28 cellular contexts compared by ENCODE assay signal in the genomic region with DNA sequence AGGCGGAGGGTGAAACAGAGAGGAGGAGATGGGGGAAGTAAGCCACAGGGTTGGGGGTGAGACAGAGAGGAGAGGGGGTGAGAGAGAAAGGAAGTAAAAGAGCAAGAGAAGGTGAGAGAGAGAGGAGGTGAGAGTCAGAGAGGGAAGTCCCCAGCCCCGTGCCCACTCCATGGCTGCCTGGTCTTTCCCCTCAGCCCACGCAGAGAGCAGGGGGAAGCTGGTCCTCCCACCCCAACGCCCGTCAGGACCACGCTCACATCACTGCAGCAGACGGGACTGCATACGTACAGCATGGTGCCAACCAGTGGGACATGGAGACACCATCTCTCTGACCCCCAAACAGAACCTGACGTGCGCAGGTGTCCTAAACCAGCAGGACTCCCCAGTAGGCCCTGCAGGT. TPM values are rescaled to one million over a fixed set of nuclear protein-coding genes. Genes with fewer than 3 reads are reported as not detected.
DNase-seq lines count a peak whose midpoint lies in the region; ATAC-seq and TF ChIP-seq lines count a peak whose summit lies in the region.
"Had no signal": no experiment of that assay in that cellular context is flagged by ENCODE, and none has a peak within 500 bp of the region (broad histone marks: within the 10 kb centered on the region; RNA-seq: fewer than 3 reads in every experiment).

No MANE protein-coding gene starts in this region.

- H3K4me3 Mint-ChIP-seq in activated B cell treated with CpG ODN at 0.5 μM for 24 hours: no peak overlapping the region
- H3K4me3 Mint-ChIP-seq in natural killer cell: no peak overlapping the region
- H3K4me3 Mint-ChIP-seq in endothelial cell (ENCODE audit: unreplicated experiment): no peak overlapping the region
- H3K4me3 Mint-ChIP-seq: activated naive CD8-positive, alpha-beta T cell treated with anti-CD3 and anti-CD28 coated beads, Interleukin-2, amount 10 ng/mL, durations not matched to agents 7 days and 5 days; activated T-helper 1 cell treated with anti-CD3 and anti-CD28 coated beads, Interleukin-12 subunit alpha, Interleukin-12 subunit beta, Interleukin-2, Interleukin-4 antibody, amounts not matched to agents 30 ng/mL and 10 ng/mL and 1 ng/mL, durations not matched to agents 14 hours and 24 hours and 36 hours; H9; stimulated activated naive CD8-positive, alpha-beta T cell treated with anti-CD3 and anti-CD28 coated beads, Interleukin-15, Interleukin-2, amounts not matched to agents 100 ng/mL and 50 ng/mL, for 24 hours; T-cell had no signal

- H3K27ac Mint-ChIP-seq in activated B cell treated with CpG ODN at 0.5 μM for 24 hours (no peak overlapping the region), natural killer cell (peak overlapping the region in 1 of 2 donors; percentile 29), endothelial cell (ENCODE audit: unreplicated experiment) (no peak overlapping the region)
- H3K27ac Mint-ChIP-seq: activated naive CD8-positive, alpha-beta T cell treated with anti-CD3 and anti-CD28 coated beads, Interleukin-2, amount 10 ng/mL, durations not matched to agents 7 days and 5 days; activated T-helper 1 cell treated with anti-CD3 and anti-CD28 coated beads, Interleukin-12 subunit alpha, Interleukin-12 subunit beta, Interleukin-2, Interleukin-4 antibody, amounts not matched to agents 30 ng/mL and 10 ng/mL and 1 ng/mL, durations not matched to agents 14 hours and 24 hours and 36 hours; H9; T-cell had no signal

- no peaks in the 10 kb centered on the region for H3K27me3 Mint-ChIP-seq in activated B cell treated with CpG ODN at 0.5 μM for 24 hours
- peaks cover 0 to 3% of the 10 kb centered on the region in 2 donors for H3K27me3 Mint-ChIP-seq in natural killer cell (ENCODE audit: low read depth in 2 of 2)
- peaks cover 2% of the 10 kb centered on the region for H3K27me3 Mint-ChIP-seq in endothelial cell (ENCODE audit: unreplicated experiment)
- H3K27me3 Mint-ChIP-seq: activated naive CD8-positive, alpha-beta T cell treated with anti-CD3 and anti-CD28 coated beads, Interleukin-2, amount 10 ng/mL, durations not matched to agents 7 days and 5 days had no signal

- peaks cover 9% of the 10 kb centered on the region for H3K4me1 Mint-ChIP-seq in activated B cell treated with CpG ODN at 0.5 μM for 24 hours
- H3K4me1 Mint-ChIP-seq in natural killer cell: no peaks in the 10 kb centered on the region
- no peaks in the 10 kb centered on the region for H3K4me1 Mint-ChIP-seq in endothelial cell (ENCODE audit: unreplicated experiment)
- H3K4me1 Mint-ChIP-seq: H9, T-cell had no signal

- no peak for TF ChIP-seq CTCF in activated B cell treated with CpG ODN at 0.5 μM for 24 hours (IDR thresholded peaks at IDR 0.05)
- TF ChIP-seq CTCF in natural killer cell (IDR thresholded peaks at IDR 0.05): no peak
- TF ChIP-seq CTCF in endothelial cell (IDR thresholded peaks at IDR 0.05; ENCODE audit: unreplicated experiment): no peak

- DNase-seq in CD1c-positive myeloid dendritic cell (ENCODE audit: extremely low spot score) (peak; percentile 13), activated B cell treated with CpG ODN at 0.5 μM for 24 hours (no peak), natural killer cell (no peak), endothelial cell (ENCODE audit: low spot score) (no peak), MG63 (no peak)
- DNase-seq: activated CD4-positive, CD25-positive, alpha-beta regulatory T cell treated with anti-CD3 and anti-CD28 coated beads, Interleukin-2, amount 50 U/mL, for 72 hours; activated naive CD8-positive, alpha-beta T cell treated with anti-CD3 and anti-CD28 coated beads, Interleukin-2, amount 10 ng/mL, durations not matched to agents 7 days and 5 days; DMS153; dorsolateral prefrontal cortex; GDM1; H9; heart right ventricle; left colon; mesendoderm; NCI-H1092 treated with DMSO at 0.1 percent for 48 hours; NCI-H2029; NCI-H526 treated with DMSO at 0.1 percent for 48 hours; Peyer's patch; SJCRH30; small intestine; stimulated activated CD4-positive, alpha-beta T cell treated with anti-CD3 and anti-CD28 coated beads, Interleukin-2, amount 100 ng/mL, for 24 hours; T-cell; tibial artery had no signal

- peaks cover 6% of the 10 kb centered on the region for H3K9me3 ChIP-seq in BLaER1
- no peaks in the 10 kb centered on the region; the same call in 1 of the 2 replicates for H3K9me3 ChIP-seq in MG63
- H3K9me3 ChIP-seq: SJCRH30 had no signal

- CTCF ChIA-PET in activated B cell treated with CpG ODN at 0.5 μM for 24 hours (lab: Charles Lee): no interaction called here

- H3K9ac ChIP-seq in BLaER1: no peak overlapping the region

- intact Hi-C loops in activated B cell treated with CpG ODN at 0.5 μM for 24 hours (cut with micrococcal nuclease): no loop called here
- intact Hi-C loops in natural killer cell (cut with micrococcal nuclease): no loop called here

- H3K36me3 ChIP-seq in BLaER1 (no peaks in the 10 kb centered on the region), MG63 (no peaks in the 10 kb centered on the region)
- H3K36me3 ChIP-seq: heart right ventricle, Peyer's patch, SJCRH30, tibial artery had no signal

- ATAC-seq in activated B cell treated with CpG ODN at 0.5 μM for 24 hours (ENCODE audit: low read depth) (peak; percentile 49), natural killer cell (peak; percentile 29 to 78 (median 76)), GM18519 (IDR thresholded peaks at IDR 0.05; ENCODE audit: low FRiP score, unreplicated experiment) (no peak)
- ATAC-seq: left colon had no signal

- H3K4me3 ChIP-seq in BLaER1 (no peak overlapping the region), MG63 (no peak overlapping the region)
- H3K4me3 ChIP-seq: dorsolateral prefrontal cortex, heart right ventricle, Peyer's patch, SJCRH30, tibial artery had no signal

- H4K20me1 ChIP-seq in BLaER1: no peaks in the 10 kb centered on the region

- peaks cover 21% of the 10 kb centered on the region for H3K4me1 ChIP-seq in BLaER1
- H3K4me1 ChIP-seq: heart right ventricle, Peyer's patch, SJCRH30, tibial artery had no signal

- H3K9me3 Mint-ChIP-seq in activated B cell treated with CpG ODN at 0.5 μM for 24 hours (no peaks in the 10 kb centered on the region), natural killer cell (no peaks in the 10 kb centered on the region), endothelial cell (ENCODE audit: unreplicated experiment) (no peaks in the 10 kb centered on the region)
- H3K9me3 Mint-ChIP-seq: activated naive CD8-positive, alpha-beta T cell treated with anti-CD3 and anti-CD28 coated beads, Interleukin-2, amount 10 ng/mL, durations not matched to agents 7 days and 5 days; activated T-helper 1 cell treated with anti-CD3 and anti-CD28 coated beads, Interleukin-12 subunit alpha, Interleukin-12 subunit beta, Interleukin-2, Interleukin-4 antibody, amounts not matched to agents 30 ng/mL and 10 ng/mL and 1 ng/mL, durations not matched to agents 14 hours and 24 hours and 36 hours; H9; stimulated activated naive CD8-positive, alpha-beta T cell treated with anti-CD3 and anti-CD28 coated beads, Interleukin-15, Interleukin-2, amounts not matched to agents 100 ng/mL and 50 ng/mL, for 24 hours; T-cell had no signal

- H3K36me3 Mint-ChIP-seq in activated B cell treated with CpG ODN at 0.5 μM for 24 hours (ENCODE audit: low read depth) (no peaks in the 10 kb centered on the region), natural killer cell (no peaks in the 10 kb centered on the region), endothelial cell (ENCODE audit: low read depth, unreplicated experiment) (no peaks in the 10 kb centered on the region)
- H3K36me3 Mint-ChIP-seq: activated naive CD8-positive, alpha-beta T cell treated with anti-CD3 and anti-CD28 coated beads, Interleukin-2, amount 10 ng/mL, durations not matched to agents 7 days and 5 days; T-cell had no signal

- H3K27me3 ChIP-seq in BLaER1: no peaks in the 10 kb centered on the region
- peaks cover 7% of the 10 kb centered on the region for H3K27me3 ChIP-seq in MG63
- H3K27me3 ChIP-seq: dorsolateral prefrontal cortex, Peyer's patch, SJCRH30 had no signal

- H3K27ac ChIP-seq in BLaER1: no peak overlapping the region
- H3K27ac ChIP-seq: dorsolateral prefrontal cortex, heart right ventricle, HL-60, Peyer's patch, SJCRH30, tibial artery had no signal

- POLR2A ChIA-PET in activated B cell treated with CpG ODN at 0.5 μM for 24 hours (lab: Charles Lee): interaction anchor here (0.9 kb wide), 1 partner anchor 73 kb away, joined by 3 read pairs; no protein-coding TSS in a partner anchor

- peak overlapping the region; percentile 17; the same call in 1 of the 2 replicates for H3K4me2 ChIP-seq in BLaER1

RNA-seq across cellular contexts. Expression of a gene that starts 12.1 kb away (rescaled TPM):
- total RNA-seq in activated B cell treated with CpG ODN at 0.5 μM for 24 hours (6.0 and 7.3 TPM in 2 replicates), natural killer cell (1 to 10 TPM in 2 of 3 donors, under 1 TPM in 1; 0.86 to 2.0 (median 1.5) TPM), endothelial cell (ENCODE audit: unreplicated experiment) (0.85 TPM)
- 4.9 and 33.7 TPM in 2 replicates for total RNA-seq in MG63 (2014; rRNA removed; shearing (Covaris generic); ENCODE audit: low replicate concordance)
